Comparison of ENCODE assay signal across 8 cellular contexts in the genomic region with DNA sequence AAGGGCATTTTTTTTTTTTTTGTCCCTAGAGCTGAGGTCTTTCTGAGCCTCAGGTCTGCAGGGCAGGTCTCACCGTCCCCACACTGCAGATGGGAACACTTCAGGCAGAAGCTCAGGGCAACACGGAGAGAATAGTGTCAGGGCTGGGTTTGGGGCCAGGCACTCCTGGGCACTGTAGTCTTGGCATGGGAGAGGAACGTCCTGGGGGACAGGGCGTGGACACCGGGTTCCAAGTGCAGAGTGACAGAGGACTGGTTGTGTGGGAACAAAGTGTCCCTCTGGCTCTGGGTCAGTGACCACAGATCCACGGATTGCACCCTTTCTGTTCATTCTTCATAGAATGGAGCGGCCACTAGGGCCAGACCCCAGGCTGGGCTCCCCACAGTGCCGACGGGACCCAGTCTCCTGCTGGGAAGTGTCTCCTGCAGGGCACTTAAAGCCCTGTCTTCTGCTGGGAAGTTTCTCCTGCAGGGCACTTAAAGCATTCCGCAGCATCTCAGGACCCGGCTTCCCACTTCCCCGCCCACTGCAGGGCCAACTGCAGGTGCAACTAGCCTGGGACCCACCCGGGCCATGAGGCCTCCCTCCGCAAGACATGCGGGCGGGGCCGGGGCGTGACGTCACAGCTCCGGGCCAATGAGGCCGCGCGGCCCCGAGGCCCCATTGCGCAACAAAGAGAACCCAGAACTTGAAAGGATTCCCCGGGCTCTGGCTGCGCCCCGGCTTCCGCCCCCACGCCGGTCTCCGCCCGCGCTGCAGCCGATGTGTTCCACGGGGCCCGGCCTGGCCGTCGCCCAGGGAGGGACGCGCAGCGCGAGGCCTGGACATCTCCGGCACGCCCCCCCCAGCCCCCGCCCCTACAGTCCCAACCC. TPM values are rescaled to one million over a fixed set of nuclear protein-coding genes. Genes with fewer than 3 reads are reported as not detected.
DNase-seq lines count a peak whose midpoint lies in the region; ATAC-seq, FAIRE-seq and TF ChIP-seq lines count a peak whose summit lies in the region.

No MANE protein-coding gene starts in this region.

- POLR2A ChIA-PET in WTC11 (lab: Charles Lee) = interaction anchor here (0.7 kb wide), 1 partner anchor 53 kb away, joined by 4 read pairs; no protein-coding TSS in a partner anchor

- intact Hi-C loops in mammary epithelial cell (cut with micrococcal nuclease) = no loop called here

- peaks cover 8% of the 10 kb centered on the region for H3K79me2 ChIP-seq in mammary epithelial cell (ENCODE audit: insufficient read depth, low read length)
- no peaks in the 10 kb centered on the region for H3K79me2 ChIP-seq in keratinocyte (ENCODE audit: control insufficient read depth, insufficient read depth, low read length)

- H3K4me1 Mint-ChIP-seq in WTC11 = peaks cover 9% of the 10 kb centered on the region

- no peaks in the 10 kb centered on the region for H3K9me3 Mint-ChIP-seq in WTC11

- no peak for TF ChIP-seq CTCF in AG10803 (conservative IDR thresholded peaks at IDR 0.05; ENCODE audit: low read length)
- no peak for TF ChIP-seq CTCF in WTC11 (IDR thresholded peaks at IDR 0.05)
- TF ChIP-seq CTCF in mammary epithelial cell (conservative IDR thresholded peaks at IDR 0.05 in 1 of 2, IDR thresholded peaks at IDR 0.05 in 1 of 2; ENCODE audit: extremely low read depth in 1 of 2, insufficient read depth in 1 of 2, low read depth in 1 of 2, low read length in 2 of 2) = no peak
- no peak for TF ChIP-seq CTCF in keratinocyte (optimal IDR thresholded peaks at IDR 0.05 in 1 of 3, IDR thresholded peaks at IDR 0.05 in 1 of 3, conservative IDR thresholded peaks at IDR 0.05 in 1 of 3; ENCODE audit: extremely low read depth in 1 of 3, insufficient read depth in 2 of 3, low read length in 3 of 3)

- no peaks in the 10 kb centered on the region for H3K27me3 ChIP-seq in mammary epithelial cell (ENCODE audit: insufficient read depth, low read length)
- no peaks in the 10 kb centered on the region for H3K27me3 ChIP-seq in keratinocyte (ENCODE audit: control insufficient read depth, extremely low read depth, insufficient read depth, low read length)

- H3K36me3 ChIP-seq in mammary epithelial cell (ENCODE audit: insufficient read depth, low read length) (peaks cover 5% of the 10 kb centered on the region), keratinocyte (ENCODE audit: control insufficient read depth in 2 of 2, extremely low read depth in 1 of 2, insufficient read depth in 2 of 2, low read length in 2 of 2) (peaks cover 0 to 5% of the 10 kb centered on the region in 2 experiments)

- H3K4me3 ChIP-seq in AG10803 (ENCODE audit: low read length) = peak overlapping the region; percentile 64
- peak overlapping the region in 2 of 3 experiments; percentile 64 to 68 for H3K4me3 ChIP-seq in mammary epithelial cell (replicated peaks in 1 of 3; ENCODE audit: insufficient read depth in 1 of 3, low read depth in 2 of 3, low read length in 3 of 3)
- H3K4me3 ChIP-seq in keratinocyte (ENCODE audit: control insufficient read depth in 2 of 3, extremely low read depth in 1 of 3, insufficient read depth in 2 of 3, low read depth in 1 of 3, low read length in 3 of 3) = peak overlapping the region; percentile 19 to 73 (median 71)

- dilution Hi-C loops in mammary epithelial cell (cut with HindIII; ENCODE audit: low sequenced_read_pairs) = loop anchor here (5.0 kb wide), 1 partner anchor 73 kb away; no protein-coding TSS in a partner anchor
- dilution Hi-C loops in keratinocyte (cut with MboI; ENCODE audit: extremely low pct_ligation_motif_present, low sequenced_read_pairs) = no loop called here

- H4K20me1 ChIP-seq in mammary epithelial cell (ENCODE audit: insufficient read depth, low read length) (no peaks in the 10 kb centered on the region), keratinocyte (ENCODE audit: control insufficient read depth, extremely low read depth, insufficient read depth, low read length) (no peaks in the 10 kb centered on the region)

- 38% methylated on average over 7 of the region's 46 CpGs for WGBS in mammary epithelial cell (ENCODE audit: low coverage, missing lambda C conversion rate)

- H3K4me3 Mint-ChIP-seq in WTC11 = peak overlapping the region; percentile 49

- peaks cover 21% of the 10 kb centered on the region for H3K27me3 Mint-ChIP-seq in WTC11 (ENCODE audit: low read depth)

- H3K4me2 ChIP-seq in mammary epithelial cell (ENCODE audit: insufficient read depth, low read depth, low read length) = peak overlapping the region; percentile 93
- H3K4me2 ChIP-seq in keratinocyte (ENCODE audit: control insufficient read depth, extremely low read depth, insufficient read depth, low read depth, low read length) = peak overlapping the region; percentile 78

- CTCF ChIA-PET in WTC11 (lab: Charles Lee) (interaction anchor here (0.5 to 14.8 kb wide), 13 partner anchors 9 to 181 kb away, joined by 3 to 164 read pairs (median 3); no protein-coding TSS in a partner anchor), mammary epithelial cell (lab: Charles Lee; ENCODE audit: low non-redundant PET) (interaction anchor here (0.7 kb wide), 3 partner anchors 9 to 146 kb away, joined by 5 to 10 read pairs (median 6); no protein-coding TSS in a partner anchor)

- FAIRE-seq in keratinocyte (lab: Jason Lieb, UNC) = no peak

- H3K9me3 ChIP-seq in mammary epithelial cell (replicated peaks; ENCODE audit: insufficient read depth, low read length) (no peaks in the 10 kb centered on the region), keratinocyte (ENCODE audit: control insufficient read depth, low read depth, low read length) (no peaks in the 10 kb centered on the region)

- no peaks in the 10 kb centered on the region for H3K36me3 Mint-ChIP-seq in WTC11

- H3K27ac ChIP-seq in mammary epithelial cell (ENCODE audit: insufficient read depth, low read depth, low read length) = no peak overlapping the region
- H3K27ac ChIP-seq in keratinocyte (ENCODE audit: control insufficient read depth, insufficient read depth, low read length) = no peak overlapping the region

- peak overlapping the region; percentile 76 for H2AFZ ChIP-seq in mammary epithelial cell (ENCODE audit: low read depth, low read length)
- H2AFZ ChIP-seq in keratinocyte (ENCODE audit: control insufficient read depth, low read length) = no peak overlapping the region

- H3K4me1 ChIP-seq in mammary epithelial cell (ENCODE audit: insufficient read depth, low read length) (peaks cover 24% of the 10 kb centered on the region), keratinocyte (ENCODE audit: control insufficient read depth, extremely low read depth, insufficient read depth, low read length) (peaks cover 21% of the 10 kb centered on the region)

- DNase-seq in AG10803 (ENCODE audit: low read depth) = peak; percentile 78
- peak; percentile 60 for DNase-seq in NCI-H1048 (lab: John Stamatoyannopoulos, UW)
- DNase-seq in WTC11 (ENCODE audit: low spot score) = peak; percentile 90
- DNase-seq in mammary epithelial cell = peak; percentile 84
- peak; percentile 80 for DNase-seq in keratinocyte (ENCODE audit: low read depth, low spot score)
- DNase-seq in stimulated activated CD4-positive, alpha-beta T cell treated with anti-CD3 and anti-CD28 coated beads, Interleukin-1b, Interleukin-23, amount 100 ng/mL, for 4 hours (ENCODE audit: low read depth in 2 of 2) = peak; percentile 67 to 73

- BruUV-seq in mammary epithelial cell (replicated peaks; lab: Mats Ljungman, UMichigan) = no TSS peak

- in situ Hi-C loops in mammary epithelial cell (cut with MboI; ENCODE audit: low sequenced_read_pairs in 2 of 2) = loop anchor here in 1 of 2 donors (5.0 to 25.0 kb wide), 2 partner anchors 83 to 153 kb away; a partner anchor contains a TSS

- H3K27ac Mint-ChIP-seq in WTC11 = no peak overlapping the region

- peaks cover 3% of the 10 kb centered on the region for H3K9me1 ChIP-seq in keratinocyte (ENCODE audit: control insufficient read depth, extremely low read depth, insufficient read depth, low read length)

- peak; percentile 54 for ATAC-seq in GM19463 (IDR thresholded peaks at IDR 0.05; ENCODE audit: unreplicated experiment)
- ATAC-seq in WTC11 = peak; percentile 40
- ATAC-seq in HG03469 (IDR thresholded peaks at IDR 0.05; ENCODE audit: unreplicated experiment) = no peak

- H3K9ac ChIP-seq in mammary epithelial cell (ENCODE audit: insufficient read depth, low read length) (no peak overlapping the region), keratinocyte (ENCODE audit: control insufficient read depth, extremely low read depth, insufficient read depth, low read length) (peak overlapping the region; percentile 44)

RNA-seq across cellular contexts. Expression of a gene that starts 1.2 kb away (rescaled TPM):
- total RNA-seq in WTC11 (2021) (13.4 to 14.8 TPM (median 14.6 TPM) in 3 replicates), mammary epithelial cell (10 to 100 TPM; 10.7 to 17.4 TPM)
- polyA plus RNA-seq in mammary epithelial cell (17.7 TPM), keratinocyte (7.2 to 14.2 TPM (median 11.0 TPM) in 3 replicates)
- polyA minus RNA-seq in mammary epithelial cell (18.2 TPM), keratinocyte (12.7 to 36.7 TPM (median 22.7 TPM) in 3 replicates)
- polyA plus RNA-seq in keratinocyte (2011; ENCODE audit: low read depth) = 1.6 TPM
- 6.3 and 12.9 TPM in 2 replicates for polyA plus RNA-seq in keratinocyte (2011; cell fraction: cytosol; rRNA removed)
- polyA plus RNA-seq in keratinocyte (2011; cell fraction: nucleus; rRNA removed) = 19.4 and 28.3 TPM in 2 replicates
- polyA plus RNA-seq in keratinocyte (2012; ENCODE audit: low replicate concordance) = 10.2 and 14.6 TPM in 2 replicates
- 28.4 TPM for polyA minus RNA-seq in keratinocyte (2011; cell fraction: cytosol; rRNA and poly(A)+ RNA removed)
- polyA minus RNA-seq in keratinocyte (2011; cell fraction: nucleus; rRNA and poly(A)+ RNA removed) = 13.3 and 15.6 TPM in 2 replicates

RNA-seq across cellular contexts. Expression of a gene that starts 15.7 kb away (rescaled TPM):
- total RNA-seq in WTC11 (2021) (74.7 to 78.7 TPM (median 78.3 TPM) in 3 replicates), mammary epithelial cell (not detected)
- polyA plus RNA-seq in mammary epithelial cell (not detected), keratinocyte (not detected in 3 replicates)
- polyA minus RNA-seq in mammary epithelial cell (not detected), keratinocyte (not detected in 3 replicates)
- not detected for polyA plus RNA-seq in keratinocyte (2011; ENCODE audit: low read depth)
- not detected in 2 replicates for polyA plus RNA-seq in keratinocyte (2011; cell fraction: cytosol; rRNA removed)
- not detected in 2 replicates for polyA plus RNA-seq in keratinocyte (2011; cell fraction: nucleus; rRNA removed)
- polyA plus RNA-seq in keratinocyte (2012; ENCODE audit: low replicate concordance) = not detected in 2 replicates
- not detected for polyA minus RNA-seq in keratinocyte (2011; cell fraction: cytosol; rRNA and poly(A)+ RNA removed)
- not detected in 2 replicates for polyA minus RNA-seq in keratinocyte (2011; cell fraction: nucleus; rRNA and poly(A)+ RNA removed)

RNA-seq across cellular contexts. Expression of a gene that starts 24.0 kb away (rescaled TPM):
- 105 to 113 TPM (median 107 TPM) in 3 replicates for total RNA-seq in WTC11 (2021)
- 10 to 100 TPM; 65.2 to 75.4 TPM for total RNA-seq in mammary epithelial cell
- polyA plus RNA-seq in mammary epithelial cell = 76.3 TPM
- polyA minus RNA-seq in mammary epithelial cell = 71.0 TPM
- 50.3 to 72.5 TPM (median 59.9 TPM) in 3 replicates for polyA plus RNA-seq in keratinocyte
- 18.3 TPM for polyA plus RNA-seq in keratinocyte (2011; ENCODE audit: low read depth)
- polyA plus RNA-seq in keratinocyte (2011; cell fraction: cytosol; rRNA removed) = 45.2 and 50.6 TPM in 2 replicates
- 42.9 and 44.7 TPM in 2 replicates for polyA plus RNA-seq in keratinocyte (2011; cell fraction: nucleus; rRNA removed)
- 33.4 and 51.2 TPM in 2 replicates for polyA plus RNA-seq in keratinocyte (2012; ENCODE audit: low replicate concordance)
- polyA minus RNA-seq in keratinocyte = 44.3 to 77.6 TPM (median 65.2 TPM) in 3 replicates
- polyA minus RNA-seq in keratinocyte (2011; cell fraction: cytosol; rRNA and poly(A)+ RNA removed) = 69.3 TPM
- polyA minus RNA-seq in keratinocyte (2011; cell fraction: nucleus; rRNA and poly(A)+ RNA removed) = 44.2 and 59.4 TPM in 2 replicates

RNA-seq across cellular contexts. Expression of a gene that starts 53.8 kb away (rescaled TPM):
- total RNA-seq in WTC11 (2021) (9.2 to 14.0 TPM (median 12.9 TPM) in 3 replicates), mammary epithelial cell (10 to 100 TPM; 25.7 to 26.5 TPM)
- polyA plus RNA-seq in mammary epithelial cell (5.9 TPM), keratinocyte (6.1 to 11.0 TPM (median 8.5 TPM) in 3 replicates)
- polyA minus RNA-seq in mammary epithelial cell (6.6 TPM), keratinocyte (5.5 to 9.6 TPM (median 6.7 TPM) in 3 replicates)
- 2.1 TPM for polyA plus RNA-seq in keratinocyte (2011; ENCODE audit: low read depth)
- 1.8 and 2.8 TPM in 2 replicates for polyA plus RNA-seq in keratinocyte (2011; cell fraction: cytosol; rRNA removed)
- 68.3 and 74.8 TPM in 2 replicates for polyA plus RNA-seq in keratinocyte (2011; cell fraction: nucleus; rRNA removed)
- 1.1 and 4.5 TPM in 2 replicates for polyA plus RNA-seq in keratinocyte (2012; ENCODE audit: low replicate concordance)
- polyA minus RNA-seq in keratinocyte (2011; cell fraction: cytosol; rRNA and poly(A)+ RNA removed) = 5.4 TPM
- 12.5 and 14.0 TPM in 2 replicates for polyA minus RNA-seq in keratinocyte (2011; cell fraction: nucleus; rRNA and poly(A)+ RNA removed)

Comparison
In these comparisons a context has a peak if more than half of its experiments do, and no peak if none do; other contexts are left out.
1. RNA of a gene that starts 15.7 kb away (total RNA-seq): 74.7 to 78.7 TPM in WTC11; not detected in mammary epithelial cell; every median in the first group is over 10 times any median in the second.
2. Peak in every context shown above with its lines, with median percentiles within 50 percentile points of each other: DNase-seq and H3K4me3 ChIP-seq.